In the genomic region with DNA sequence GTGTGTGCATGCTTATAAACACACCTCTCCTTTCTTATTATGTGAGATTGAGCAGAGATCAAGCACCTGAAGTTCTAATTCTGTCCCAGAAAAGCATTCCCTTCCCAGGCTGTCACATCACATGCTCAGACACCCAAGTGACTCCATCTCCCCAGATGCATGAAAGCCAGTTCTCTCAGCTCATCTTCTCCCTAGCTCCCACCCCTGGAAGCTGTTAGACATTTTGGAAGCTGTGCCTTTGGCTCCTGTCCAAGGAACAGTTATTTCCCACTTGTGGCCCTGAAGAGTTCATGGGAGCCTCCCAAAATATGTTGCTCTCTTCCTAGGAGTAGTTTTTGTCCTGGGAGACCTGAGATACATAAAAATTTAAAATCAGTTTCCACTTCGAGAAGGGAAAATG, we compare ENCODE assay signal across 27 cellular contexts.
DNase-seq lines count a peak whose midpoint lies in the region; ATAC-seq and TF ChIP-seq lines count a peak whose summit lies in the region.
"Had no signal": no experiment of that assay in that cellular context is flagged by ENCODE, and none has a peak within 500 bp of the region (broad histone marks: within the 10 kb centered on the region; RNA-seq: fewer than 3 reads in every experiment).

No MANE protein-coding gene starts in this region.

- no peak for TF ChIP-seq CTCF in MCF 10A (IDR thresholded peaks at IDR 0.05; ENCODE audit: unreplicated experiment)
- no peak for TF ChIP-seq CTCF in mammary epithelial cell (conservative IDR thresholded peaks at IDR 0.05 in 1 of 2, IDR thresholded peaks at IDR 0.05 in 1 of 2; ENCODE audit: extremely low read depth in 1 of 2, insufficient read depth in 1 of 2, low read depth in 1 of 2, low read length in 2 of 2)
- no peak for TF ChIP-seq CTCF in esophagus muscularis mucosa (IDR thresholded peaks at IDR 0.05)
- TF ChIP-seq CTCF in transverse colon (IDR thresholded peaks at IDR 0.05), result no peak

- H3K4me1 Mint-ChIP-seq in MCF 10A (ENCODE audit: insufficient read depth, unreplicated experiment), result peaks cover 30% of the 10 kb centered on the region
- H3K4me1 Mint-ChIP-seq: activated naive CD8-positive, alpha-beta T cell treated with anti-CD3 and anti-CD28 coated beads, Interleukin-2, amount 50 U/mL, for 24 hours; B cell; CD8-positive, alpha-beta memory T cell had no signal

- H3K36me3 ChIP-seq in mammary epithelial cell (ENCODE audit: insufficient read depth, low read length) (no peaks in the 10 kb centered on the region), esophagus muscularis mucosa (no peaks in the 10 kb centered on the region), mesenchymal stem cell (ENCODE audit: control insufficient read depth in 1 of 2, insufficient read depth in 2 of 2, low read depth in 1 of 2, low read length in 2 of 2) (no peaks in the 10 kb centered on the region), transverse colon (no peaks in the 10 kb centered on the region)
- H3K36me3 ChIP-seq: tibial nerve, WERI-Rb-1 had no signal

- peak overlapping the region in 1 of 2 experiments; percentile 15 for H2BK12ac ChIP-seq in mesenchymal stem cell (ENCODE audit: low read length in 2 of 2)

- H4K20me1 ChIP-seq in mammary epithelial cell (ENCODE audit: insufficient read depth, low read length), result no peaks in the 10 kb centered on the region

- dilution Hi-C loops in mammary epithelial cell (cut with HindIII; ENCODE audit: low sequenced_read_pairs), result loop anchor here (5.0 kb wide), 1 partner anchor 104 kb away; no protein-coding TSS in a partner anchor

- intact Hi-C loops in MCF 10A (cut with micrococcal nuclease), result loop anchor here (5.0 kb wide), 1 partner anchor 161 kb away; the partner anchor contains the start of gene GAS1
- intact Hi-C loops in mammary epithelial cell (cut with micrococcal nuclease), result loop anchor here (5.0 kb wide), 1 partner anchor 161 kb away; the partner anchor contains the start of gene GAS1
- intact Hi-C loops in esophagus muscularis mucosa (cut with DNase I), result no loop called here
- intact Hi-C loops in transverse colon (cut with DNase I; ENCODE audit: low total_unique reads), result no loop called here

- no peak overlapping the region for H3K4me3 Mint-ChIP-seq in MCF 10A (ENCODE audit: unreplicated experiment)
- H3K4me3 Mint-ChIP-seq: activated naive CD8-positive, alpha-beta T cell treated with anti-CD3 and anti-CD28 coated beads, Interleukin-2, amount 50 U/mL, for 24 hours; activated T-cell treated with anti-CD3 and anti-CD28 coated beads, Interleukin-2, amount 50 U/mL, for 24 hours; B cell; CD8-positive, alpha-beta memory T cell had no signal

- H3K27me3 Mint-ChIP-seq in MCF 10A (ENCODE audit: insufficient read depth, unreplicated experiment), result no peaks in the 10 kb centered on the region
- H3K27me3 Mint-ChIP-seq: B cell had no signal

- peak overlapping the region; percentile 61 for H2AK5ac ChIP-seq in mesenchymal stem cell (ENCODE audit: low read length, severe bottlenecking)

- no peak overlapping the region for H3K9ac ChIP-seq in mammary epithelial cell (ENCODE audit: insufficient read depth, low read length)
- no peak overlapping the region for H3K9ac ChIP-seq in mesenchymal stem cell (ENCODE audit: low read length)

- in situ Hi-C loops in mammary epithelial cell (cut with MboI; ENCODE audit: low sequenced_read_pairs in 2 of 2) (loop anchor here (25.0 kb wide), 2 partner anchors 554 to 671 kb away; no protein-coding TSS in a partner anchor), transverse colon (cut with MboI; ENCODE audit: low pct_ligation_motif_present in 1 of 4, low pct_unique_long_range_greater_than_20kb in 1 of 4, low sequenced_read_pairs in 3 of 4) (no loop called here)

- H2AFZ ChIP-seq in mammary epithelial cell (ENCODE audit: low read depth, low read length), result no peak overlapping the region
- H2AFZ ChIP-seq in mesenchymal stem cell (ENCODE audit: low read depth, low read length), result peak overlapping the region; percentile 58

- H3K4me1 ChIP-seq in mammary epithelial cell (ENCODE audit: insufficient read depth, low read length) (peaks cover 37% of the 10 kb centered on the region), esophagus muscularis mucosa (peaks cover 6 to 26% (median 20%) of the 10 kb centered on the region in 4 donors), mesenchymal stem cell (ENCODE audit: control insufficient read depth, insufficient read depth, low read depth, low read length) (peaks cover 2% of the 10 kb centered on the region), transverse colon (peaks cover 0 to 6% (median 2%) of the 10 kb centered on the region in 4 donors)
- H3K4me1 ChIP-seq: A549 had no signal

- H3K4me2 ChIP-seq in mammary epithelial cell (ENCODE audit: insufficient read depth, low read depth, low read length) (no peak overlapping the region), mesenchymal stem cell (ENCODE audit: low read length, poor library complexity, severe bottlenecking) (no peak overlapping the region)
- H3K4me2 ChIP-seq: A549 had no signal

- H3K27ac ChIP-seq in mammary epithelial cell (ENCODE audit: insufficient read depth, low read depth, low read length), result no peak overlapping the region
- H3K27ac ChIP-seq in esophagus muscularis mucosa (replicated peaks in 1 of 4), result peak overlapping the region in 3 of 4 donors; percentile 16 to 39 (median 30)
- peak overlapping the region; percentile 57 for H3K27ac ChIP-seq in mesenchymal stem cell (ENCODE audit: low read length, poor library complexity, severe bottlenecking)
- peak overlapping the region in 3 of 4 donors; percentile 5 to 42 (median 32) for H3K27ac ChIP-seq in transverse colon
- H3K27ac ChIP-seq: A549, psoas muscle, WERI-Rb-1 had no signal

- H3K4me3 ChIP-seq in mammary epithelial cell (replicated peaks in 1 of 3; ENCODE audit: insufficient read depth in 1 of 3, low read depth in 2 of 3, low read length in 3 of 3), result no peak overlapping the region
- H3K4me3 ChIP-seq in esophagus muscularis mucosa, result no peak overlapping the region
- H3K4me3 ChIP-seq in mesenchymal stem cell (ENCODE audit: insufficient read depth in 1 of 2, low read depth in 1 of 2, low read length in 2 of 2), result no peak overlapping the region
- H3K4me3 ChIP-seq in transverse colon, result no peak overlapping the region
- H3K4me3 ChIP-seq: A549, psoas muscle, tibial nerve had no signal

- no TSS peak for BruUV-seq in MCF 10A (replicated peaks; lab: Mats Ljungman, UMichigan)
- no TSS peak for BruUV-seq in mammary epithelial cell (replicated peaks; lab: Mats Ljungman, UMichigan)

- H3K4ac ChIP-seq in mesenchymal stem cell (ENCODE audit: low read depth in 1 of 2, low read length in 2 of 2), result no peak overlapping the region

- peaks cover 7% of the 10 kb centered on the region for H3K9me3 Mint-ChIP-seq in MCF 10A (ENCODE audit: unreplicated experiment)
- H3K9me3 Mint-ChIP-seq: activated T-cell treated with anti-CD3 and anti-CD28 coated beads, Interleukin-2, amount 50 U/mL, for 24 hours had no signal

- H3K18ac ChIP-seq in mesenchymal stem cell (ENCODE audit: low read depth in 1 of 2, low read length in 2 of 2), result no peak overlapping the region

- no peak overlapping the region for H4K8ac ChIP-seq in mesenchymal stem cell (ENCODE audit: low read length)

- no peak overlapping the region for H3K14ac ChIP-seq in mesenchymal stem cell (ENCODE audit: low read length in 2 of 2)

- no peak overlapping the region for H2BK120ac ChIP-seq in mesenchymal stem cell (ENCODE audit: low read depth, low read length)

- H3K27me3 ChIP-seq in mammary epithelial cell (ENCODE audit: insufficient read depth, low read length) (no peaks in the 10 kb centered on the region), esophagus muscularis mucosa (no peaks in the 10 kb centered on the region), mesenchymal stem cell (ENCODE audit: control insufficient read depth in 1 of 2, insufficient read depth in 1 of 2, low read length in 2 of 2) (no peaks in the 10 kb centered on the region), transverse colon (no peaks in the 10 kb centered on the region)
- H3K27me3 ChIP-seq: tibial nerve had no signal

- no peak overlapping the region for H2BK5ac ChIP-seq in mesenchymal stem cell (ENCODE audit: low read depth, low read length, poor library complexity, severe bottlenecking)

- ATAC-seq in GM21367 (IDR thresholded peaks at IDR 0.05; ENCODE audit: unreplicated experiment), result no peak
- ATAC-seq: A549; activated naive CD8-positive, alpha-beta T cell treated with anti-CD3 and anti-CD28 coated beads, Interleukin-2, amount 50 U/mL, for 24 hours had no signal

- 90% methylated on average over 1 of the region's 1 CpG for WGBS in mammary epithelial cell (ENCODE audit: low coverage, missing lambda C conversion rate)
- 50% methylated on average over 1 of the region's 1 CpG for WGBS in esophagus muscularis mucosa
- WGBS in mesenchymal stem cell, result 67% methylated on average over 1 of the region's 1 CpG
- WGBS in transverse colon (ENCODE audit: low coverage in 1 of 2), 2 donors, result 25 to 50% methylated on average over 1 of the region's 1 CpG

- H3K79me2 ChIP-seq in mammary epithelial cell (ENCODE audit: insufficient read depth, low read length), result no peaks in the 10 kb centered on the region

- no peak overlapping the region for H4K91ac ChIP-seq in mesenchymal stem cell (ENCODE audit: low read length)

- POLR2A ChIA-PET in MCF 10A (lab: Yijun Ruan, JAX), result interaction anchor here (0.6 to 1.7 kb wide), 3 partner anchors 10 to 161 kb away, joined by 3 to 5 read pairs (median 4); partner anchors contain the start of gene GAS1

- CTCF ChIA-PET in MCF 10A (lab: Yijun Ruan, JAX), result interaction anchor here (0.6 to 1.4 kb wide), 3 partner anchors 39 to 216 kb away, joined by 3 to 4 read pairs (median 3); no protein-coding TSS in a partner anchor
- CTCF ChIA-PET in mammary epithelial cell (lab: Charles Lee; ENCODE audit: low non-redundant PET), result interaction anchor here (0.6 kb wide), 1 partner anchor 670 kb away, joined by 3 read pairs; no protein-coding TSS in a partner anchor

- no peak overlapping the region for H2BK15ac ChIP-seq in mesenchymal stem cell (ENCODE audit: low read depth, poor library complexity, severe bottlenecking)

- peak overlapping the region; percentile 22 for H3K27ac Mint-ChIP-seq in MCF 10A (ENCODE audit: low read depth, unreplicated experiment)
- H3K27ac Mint-ChIP-seq: activated naive CD8-positive, alpha-beta T cell treated with anti-CD3 and anti-CD28 coated beads, Interleukin-2, amount 50 U/mL, for 24 hours; activated T-cell treated with anti-CD3 and anti-CD28 coated beads, Interleukin-2, amount 50 U/mL, for 24 hours; B cell; CD8-positive, alpha-beta memory T cell had no signal

- TF ChIP-seq EP300 in esophagus muscularis mucosa (IDR thresholded peaks at IDR 0.05) (no peak), transverse colon (IDR thresholded peaks at IDR 0.05; ENCODE audit: low read depth) (no peak)

- H3K23ac ChIP-seq in mesenchymal stem cell (ENCODE audit: low read length in 2 of 2), result no peak overlapping the region

- no peak for DNase-seq in MCF 10A (ENCODE audit: unreplicated experiment)
- no peak for DNase-seq in mammary epithelial cell
- DNase-seq in esophagus muscularis mucosa (ENCODE audit: extremely low spot score), result no peak
- no peak for DNase-seq in mesenchymal stem cell
- DNase-seq in transverse colon, result no peak
- DNase-seq in GF-D8 (lab: John Stamatoyannopoulos, UW), result no peak
- no peak for DNase-seq in iPS-NIHi7 (ENCODE audit: extremely low spot score)
- DNase-seq: activated CD4-positive, alpha-beta T cell treated with anti-CD3 and anti-CD28 coated beads for 48 hours; activated CD8-positive, alpha-beta memory T cell treated with anti-CD3 and anti-CD28 coated beads for 24 hours; activated naive CD8-positive, alpha-beta T cell treated with anti-CD3 and anti-CD28 coated beads, Interleukin-2, amount 50 U/mL, for 24 hours; activated T-cell treated with anti-CD3 and anti-CD28 coated beads, Interleukin-2, amount 50 U/mL, for 24 hours; CD8-positive, alpha-beta memory T cell; DMS153; glutamatergic neuron; NCI-H2081; NCI-H345; NCI-H774; psoas muscle; SHP77; small intestine; stimulated activated CD4-positive, alpha-beta T cell treated with anti-CD3 and anti-CD28 coated beads, Interleukin-2, amount 100 ng/mL, for 24 hours; T1000; WERI-Rb-1 had no signal

- H3K79me1 ChIP-seq in mesenchymal stem cell (replicated peaks; ENCODE audit: low read length, poor library complexity, severe bottlenecking), result no peaks in the 10 kb centered on the region

- no peaks in the 10 kb centered on the region for H3K36me3 Mint-ChIP-seq in MCF 10A (ENCODE audit: insufficient read depth, unreplicated experiment)
- H3K36me3 Mint-ChIP-seq: CD8-positive, alpha-beta memory T cell had no signal

- TF ChIP-seq POLR2A in esophagus muscularis mucosa (IDR thresholded peaks at IDR 0.05; ENCODE audit: low read depth) (no peak), transverse colon (IDR thresholded peaks at IDR 0.05) (no peak)

- H3K9me3 ChIP-seq in mammary epithelial cell (replicated peaks; ENCODE audit: insufficient read depth, low read length), result no peaks in the 10 kb centered on the region
- H3K9me3 ChIP-seq in esophagus muscularis mucosa, result peaks cover 0 to 11% (median 5%) of the 10 kb centered on the region in 4 donors
- H3K9me3 ChIP-seq in mesenchymal stem cell (ENCODE audit: control insufficient read depth, low read length), result peaks cover 8% of the 10 kb centered on the region
- H3K9me3 ChIP-seq in transverse colon, result no peaks in the 10 kb centered on the region
- H3K9me3 ChIP-seq: psoas muscle, tibial nerve had no signal

Comparison
In these comparisons a context has a peak if more than half of its experiments do, and no peak if none do; other contexts are left out.
1. intact Hi-C loops: an anchor here in MCF 10A (5.0 kb wide) and mammary epithelial cell (5.0 kb wide); none called in esophagus muscularis mucosa and transverse colon.
2. in situ Hi-C loops: an anchor here in mammary epithelial cell (25.0 kb wide); none called in transverse colon.